8 cellular contexts compared by ENCODE assay signal in genomic region chr12:31804707-31805106, GRCh38.
DNase-seq lines count a peak whose midpoint lies in the region; ATAC-seq and TF ChIP-seq lines count a peak whose summit lies in the region.
"Not testable (repeated sequence)": the region's sequence is repeated elsewhere in the genome, so short reads cannot be mapped to it uniquely, and the experiment has no call there.

No MANE protein-coding gene starts in this region.

- peaks cover 61% of the 10 kb centered on the region for H3K4me1 Mint-ChIP-seq in CD4-positive, alpha-beta T cell (ENCODE audit: low read depth)
- H3K4me1 Mint-ChIP-seq in IgD-negative memory B cell = peaks cover 38 to 53% (median 46%) of the 10 kb centered on the region in 3 donors
- H3K4me1 Mint-ChIP-seq in activated CD4-positive, alpha-beta T cell treated with anti-CD3 and anti-CD28 coated beads for 36 hours = peaks cover 46% of the 10 kb centered on the region
- peaks cover 64% of the 10 kb centered on the region for H3K4me1 Mint-ChIP-seq in activated naive CD8-positive, alpha-beta T cell (ENCODE audit: low read depth)
- peaks cover 26 to 29% of the 10 kb centered on the region in 2 donors for H3K4me1 Mint-ChIP-seq in natural killer cell treated with Interleukin-12 subunit alpha and Interleukin-12 subunit beta and Interleukin-15 and Interleukin-18, amount 100 ng/mL, for 72 hours (ENCODE audit: low read depth in 2 of 2)
- H3K4me1 Mint-ChIP-seq in stimulated activated naive CD8-positive, alpha-beta T cell treated with anti-CD3 and anti-CD28 coated beads, Interleukin-15, Interleukin-2, amounts not matched to agents 100 ng/mL and 50 ng/mL, for 24 hours (ENCODE audit: low read depth) = peaks cover 49% of the 10 kb centered on the region

- CTCF ChIA-PET in CD4-positive, alpha-beta T cell (lab: Charles Lee); activated CD4-positive, alpha-beta T cell treated with anti-CD3 and anti-CD28 coated beads for 36 hours (lab: Charles Lee): not testable (repeated sequence)

- H3K4me3 Mint-ChIP-seq in CD4-positive, alpha-beta T cell = peak overlapping the region; percentile 85
- H3K4me3 Mint-ChIP-seq in IgD-negative memory B cell = peak overlapping the region; percentile 76 to 89 (median 84)
- peak overlapping the region; percentile 46 for H3K4me3 Mint-ChIP-seq in activated CD4-positive, alpha-beta T cell treated with anti-CD3 and anti-CD28 coated beads for 36 hours
- peak overlapping the region; percentile 93 for H3K4me3 Mint-ChIP-seq in activated naive CD8-positive, alpha-beta T cell
- peak overlapping the region; percentile 56 for H3K4me3 Mint-ChIP-seq in natural killer cell treated with Interleukin-12 subunit alpha and Interleukin-12 subunit beta and Interleukin-15 and Interleukin-18, amount 100 ng/mL, for 72 hours
- H3K4me3 Mint-ChIP-seq in stimulated activated naive CD8-positive, alpha-beta T cell treated with anti-CD3 and anti-CD28 coated beads, Interleukin-15, Interleukin-2, amounts not matched to agents 100 ng/mL and 50 ng/mL, for 24 hours = peak overlapping the region; percentile 82

- not testable (repeated sequence) for H3K4me1 ChIP-seq in right atrium auricular region

- not testable (repeated sequence) for H3K36me3 Mint-ChIP-seq in CD4-positive, alpha-beta T cell (ENCODE audit: low read depth); IgD-negative memory B cell; activated CD4-positive, alpha-beta T cell treated with anti-CD3 and anti-CD28 coated beads for 36 hours (ENCODE audit: low read depth); activated naive CD8-positive, alpha-beta T cell; natural killer cell treated with Interleukin-12 subunit alpha and Interleukin-12 subunit beta and Interleukin-15 and Interleukin-18, amount 100 ng/mL, for 72 hours; stimulated activated naive CD8-positive, alpha-beta T cell treated with anti-CD3 and anti-CD28 coated beads, Interleukin-15, Interleukin-2, amounts not matched to agents 100 ng/mL and 50 ng/mL, for 24 hours (ENCODE audit: low read depth)

- peak overlapping the region; percentile 75 for H3K27ac Mint-ChIP-seq in CD4-positive, alpha-beta T cell
- peak overlapping the region; percentile 70 to 85 (median 78) for H3K27ac Mint-ChIP-seq in IgD-negative memory B cell
- H3K27ac Mint-ChIP-seq in activated CD4-positive, alpha-beta T cell treated with anti-CD3 and anti-CD28 coated beads for 36 hours = peak overlapping the region; percentile 65
- peak overlapping the region; percentile 97 for H3K27ac Mint-ChIP-seq in activated naive CD8-positive, alpha-beta T cell
- peak overlapping the region; percentile 70 to 76 for H3K27ac Mint-ChIP-seq in natural killer cell treated with Interleukin-12 subunit alpha and Interleukin-12 subunit beta and Interleukin-15 and Interleukin-18, amount 100 ng/mL, for 72 hours
- H3K27ac Mint-ChIP-seq in stimulated activated naive CD8-positive, alpha-beta T cell treated with anti-CD3 and anti-CD28 coated beads, Interleukin-15, Interleukin-2, amounts not matched to agents 100 ng/mL and 50 ng/mL, for 24 hours = peak overlapping the region; percentile 83

- not testable (repeated sequence) for H3K9me3 ChIP-seq in CD4-positive, alpha-beta T cell (ENCODE audit: control insufficient read depth, low read length); right atrium auricular region

- H3K36me3 ChIP-seq in right atrium auricular region = not testable (repeated sequence)

- not testable (repeated sequence) for DNase-seq in CD4-positive, alpha-beta T cell; activated CD4-positive, alpha-beta T cell treated with anti-CD3 and anti-CD28 coated beads for 36 hours; natural killer cell treated with Interleukin-12 subunit alpha and Interleukin-12 subunit beta and Interleukin-15 and Interleukin-18, amount 100 ng/mL, for 72 hours (ENCODE audit: low spot score)
- peak; percentile 11 for DNase-seq in activated CD8-positive, alpha-beta memory T cell treated with anti-CD3 and anti-CD28 coated beads, Interleukin-2, amount 50 U/mL, for 1 hour (ENCODE audit: extremely low read depth)
- peak; percentile 21 for DNase-seq in right atrium auricular region (ENCODE audit: low spot score)

- not testable (repeated sequence) for ATAC-seq in CD4-positive, alpha-beta T cell (ENCODE audit: poor library complexity); activated CD4-positive, alpha-beta T cell treated with anti-CD3 and anti-CD28 coated beads for 36 hours; natural killer cell treated with Interleukin-12 subunit alpha and Interleukin-12 subunit beta and Interleukin-15 and Interleukin-18, amount 100 ng/mL, for 72 hours

- H3K9me3 Mint-ChIP-seq in CD4-positive, alpha-beta T cell; IgD-negative memory B cell; activated CD4-positive, alpha-beta T cell treated with anti-CD3 and anti-CD28 coated beads for 36 hours (ENCODE audit: low read depth); activated naive CD8-positive, alpha-beta T cell (ENCODE audit: low read depth); natural killer cell treated with Interleukin-12 subunit alpha and Interleukin-12 subunit beta and Interleukin-15 and Interleukin-18, amount 100 ng/mL, for 72 hours; stimulated activated naive CD8-positive, alpha-beta T cell treated with anti-CD3 and anti-CD28 coated beads, Interleukin-15, Interleukin-2, amounts not matched to agents 100 ng/mL and 50 ng/mL, for 24 hours: not testable (repeated sequence)

- not testable (repeated sequence) for TF ChIP-seq CTCF in CD4-positive, alpha-beta T cell (IDR thresholded peaks at IDR 0.05); right atrium auricular region (IDR thresholded peaks at IDR 0.05)

- not testable (repeated sequence) for H3K27me3 ChIP-seq in CD4-positive, alpha-beta T cell (ENCODE audit: control insufficient read depth, insufficient read depth, low read length); right atrium auricular region

- not testable (repeated sequence) for H3K27ac ChIP-seq in CD4-positive, alpha-beta T cell (ENCODE audit: low read depth, low read length); right atrium auricular region

- H3K27me3 Mint-ChIP-seq in CD4-positive, alpha-beta T cell; IgD-negative memory B cell; activated CD4-positive, alpha-beta T cell treated with anti-CD3 and anti-CD28 coated beads for 36 hours; activated naive CD8-positive, alpha-beta T cell; natural killer cell treated with Interleukin-12 subunit alpha and Interleukin-12 subunit beta and Interleukin-15 and Interleukin-18, amount 100 ng/mL, for 72 hours; stimulated activated naive CD8-positive, alpha-beta T cell treated with anti-CD3 and anti-CD28 coated beads, Interleukin-15, Interleukin-2, amounts not matched to agents 100 ng/mL and 50 ng/mL, for 24 hours: not testable (repeated sequence)

- H3K4me3 ChIP-seq in right atrium auricular region = not testable (repeated sequence)

- POLR2A ChIA-PET in CD4-positive, alpha-beta T cell (lab: Charles Lee); activated CD4-positive, alpha-beta T cell treated with anti-CD3 and anti-CD28 coated beads for 36 hours (lab: Charles Lee): not testable (repeated sequence)

- intact Hi-C loops in CD4-positive, alpha-beta T cell (cut with DNase I, micrococcal nuclease) = loop anchor here in 1 of 2 experiments (10.0 kb wide), 1 partner anchor 160 kb away; no protein-coding TSS in a partner anchor
- intact Hi-C loops in activated CD4-positive, alpha-beta T cell treated with anti-CD3 and anti-CD28 coated beads for 36 hours (cut with DNase I, micrococcal nuclease) = loop anchor here (2.0 to 5.0 kb wide), 3 partner anchors 72 to 122 kb away; partner anchors contain the start of gene AMN1 (in 1 of the 2)
